ENCODE assay signal across 9 cellular contexts in genomic region chr7:57425239-57425944, GRCh38. TPM values are rescaled to one million over a fixed set of nuclear protein-coding genes. Genes with fewer than 3 reads are reported as not detected.
"Had no signal": no experiment of that assay in that cellular context is flagged by ENCODE, and none has a peak within 500 bp of the region (broad histone marks: within the 10 kb centered on the region; RNA-seq: fewer than 3 reads in every experiment).

No MANE protein-coding gene starts in this region.

- ATAC-seq: GM23338, HepG2, K562 had no signal

- H3K4me3 Mint-ChIP-seq: GM23338, H9 had no signal

- H3K27ac Mint-ChIP-seq: GM23338, H9 had no signal

- H3K4me1 Mint-ChIP-seq: GM23338, H9 had no signal

- DNase-seq: H9, HCEC 1CT, IMR-90, KG1 had no signal

- H3K4me3 ChIP-seq: GM23338, K562 had no signal

RNA-seq across cellular contexts. Expression of gene ZNF716, which starts 24.6 kb away (rescaled TPM):
- total RNA-seq: GM23338, H1, H9, HepG2, HT1080, IMR-90, K562 had no signal
- polyA plus RNA-seq: GM23338, H1, HepG2, IMR-90, K562 had no signal
